8 cellular contexts compared by ENCODE assay signal in the genomic region with DNA sequence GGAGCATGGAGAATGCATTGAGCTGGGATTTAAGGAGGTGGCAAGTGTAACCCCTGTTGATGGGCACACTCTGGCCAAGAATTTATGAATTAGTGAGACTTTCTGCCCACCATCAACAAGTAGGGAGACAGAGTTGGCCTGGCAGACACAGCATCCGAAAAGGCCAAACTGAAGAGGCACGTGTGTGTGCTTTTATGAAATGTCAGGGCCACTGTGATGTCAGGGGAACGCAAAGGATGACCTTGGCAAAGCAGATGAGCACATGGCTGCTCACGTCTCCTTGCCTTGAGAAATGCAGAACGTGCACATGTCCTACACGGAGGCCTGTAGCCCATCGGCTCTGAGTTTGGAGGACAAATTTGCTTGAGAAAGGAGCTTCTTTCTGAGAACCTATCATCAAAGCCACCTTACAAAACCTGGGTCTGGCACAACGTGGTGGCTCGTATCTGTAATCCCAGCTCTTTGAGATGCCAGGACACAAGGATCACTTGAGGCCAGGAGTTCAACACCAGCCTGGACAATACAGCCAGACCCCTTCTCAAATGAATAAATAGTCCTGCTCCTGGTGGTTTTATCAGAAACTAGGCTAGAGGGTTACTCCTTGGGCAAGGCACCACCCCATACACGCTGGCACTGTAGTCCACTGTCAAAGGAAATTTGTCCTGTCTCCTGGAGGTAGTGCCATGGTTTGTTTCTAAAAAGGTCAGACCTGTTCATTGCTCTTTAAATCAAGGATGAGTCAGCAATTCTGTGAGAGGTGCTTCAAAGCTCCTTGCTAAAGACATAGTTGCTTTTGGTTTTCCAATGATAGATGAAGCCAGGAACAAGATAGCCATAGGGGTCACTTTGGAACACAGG. TPM values are rescaled to one million over a fixed set of nuclear protein-coding genes. Genes with fewer than 3 reads are reported as not detected.
DNase-seq lines count a peak whose midpoint lies in the region; ATAC-seq and TF ChIP-seq lines count a peak whose summit lies in the region.

No MANE protein-coding gene starts in this region.

- H3K36me3 Mint-ChIP-seq in MCF 10A (ENCODE audit: insufficient read depth, unreplicated experiment) (peaks cover 7% of the 10 kb centered on the region), mesothelial cell of epicardium (peaks cover 2% of the 10 kb centered on the region), type B pancreatic cell (no peaks in the 10 kb centered on the region)

- BruUV-seq in MCF 10A (replicated peaks; lab: Mats Ljungman, UMichigan): no TSS peak

- CTCF ChIA-PET in MCF 10A (lab: Yijun Ruan, JAX): interaction anchor here (0.6 to 7.6 kb wide), 34 partner anchors 9 to 1378 kb away, joined by 3 to 104 read pairs (median 3); no protein-coding TSS in a partner anchor

- H3K27ac ChIP-seq in heart left ventricle: peak overlapping the region in 5 of 12 donors; percentile 82 to 91 (median 88)

- WGBS in heart left ventricle, 4 donors: 88 to 95% (median 92%) methylated on average over 9 to 10 of the region's 10 CpGs

- no peak for TF ChIP-seq POLR2A in heart left ventricle (IDR thresholded peaks at IDR 0.05)

- H3K27me3 ChIP-seq in heart left ventricle: no peaks in the 10 kb centered on the region

- H3K27ac Mint-ChIP-seq in MCF 10A (ENCODE audit: low read depth, unreplicated experiment): no peak overlapping the region
- peak overlapping the region; percentile 77 for H3K27ac Mint-ChIP-seq in mesothelial cell of epicardium
- H3K27ac Mint-ChIP-seq in type B pancreatic cell: peak overlapping the region; percentile 7

- H3K4me3 Mint-ChIP-seq in MCF 10A (ENCODE audit: unreplicated experiment) (peak overlapping the region; percentile 89), mesothelial cell of epicardium (peak overlapping the region; percentile 79), type B pancreatic cell (peak overlapping the region; percentile 90)

- peak overlapping the region in 9 of 12 donors; percentile 64 to 96 (median 90) for H3K4me3 ChIP-seq in heart left ventricle

- H3K4me1 ChIP-seq in heart left ventricle: peaks cover 0 to 42% (median 25%) of the 10 kb centered on the region in 12 donors

- H3K36me3 ChIP-seq in heart left ventricle: peaks cover 0 to 18% (median 0%) of the 10 kb centered on the region in 9 donors

- H3K4me1 Mint-ChIP-seq in MCF 10A (ENCODE audit: insufficient read depth, unreplicated experiment) (no peaks in the 10 kb centered on the region), mesothelial cell of epicardium (peaks cover 37% of the 10 kb centered on the region), type B pancreatic cell (ENCODE audit: unreplicated experiment) (peaks cover 38% of the 10 kb centered on the region)

- ATAC-seq in heart left ventricle (no peak), left ventricle myocardium superior (no peak)

- POLR2A ChIA-PET in MCF 10A (lab: Yijun Ruan, JAX): interaction anchor here (0.6 to 6.0 kb wide), 8 partner anchors 13 to 126 kb away, joined by 3 to 74 read pairs (median 4); no protein-coding TSS in a partner anchor

- no peaks in the 10 kb centered on the region for H3K9me3 ChIP-seq in heart left ventricle

- no peak for TF ChIP-seq CTCF in heart left ventricle (IDR thresholded peaks at IDR 0.05)
- no peak for TF ChIP-seq CTCF in MCF 10A (IDR thresholded peaks at IDR 0.05; ENCODE audit: unreplicated experiment)
- TF ChIP-seq CTCF in mesothelial cell of epicardium (IDR thresholded peaks at IDR 0.05; ENCODE audit: unreplicated experiment): no peak
- TF ChIP-seq CTCF in type B pancreatic cell (conservative IDR thresholded peaks at IDR 0.05): no peak

- H3K9me3 Mint-ChIP-seq in MCF 10A (ENCODE audit: unreplicated experiment) (no peaks in the 10 kb centered on the region), mesothelial cell of epicardium (no peaks in the 10 kb centered on the region), type B pancreatic cell (no peaks in the 10 kb centered on the region)

- H3K27me3 Mint-ChIP-seq in MCF 10A (ENCODE audit: insufficient read depth, unreplicated experiment) (no peaks in the 10 kb centered on the region), mesothelial cell of epicardium (ENCODE audit: low read depth) (no peaks in the 10 kb centered on the region), type B pancreatic cell (peaks cover 2% of the 10 kb centered on the region)

- intact Hi-C loops in heart left ventricle (cut with DNase I): loop anchor here in 8 of 10 donors (2.0 to 5.0 kb wide), 6 partner anchors 41 to 66 kb away; no protein-coding TSS in a partner anchor
- intact Hi-C loops in left ventricle myocardium superior (cut with micrococcal nuclease): loop anchor here (5.0 kb wide), 1 partner anchor 66 kb away; no protein-coding TSS in a partner anchor
- intact Hi-C loops in MCF 10A (cut with micrococcal nuclease): no loop called here

- DNase-seq in heart left ventricle (no peak), left ventricle myocardium superior (no peak), MCF 10A (ENCODE audit: unreplicated experiment) (no peak), mesothelial cell of epicardium (ENCODE audit: low spot score in 2 of 2, unreplicated experiment in 2 of 2) (no peak), type B pancreatic cell (ENCODE audit: extremely low spot score, unreplicated experiment) (no peak), HuH-7 (ENCODE audit: low spot score) (no peak), cerebellum (ENCODE audit: low spot score) (no peak), HT-29 (ENCODE audit: low spot score) (no peak)

RNA-seq across cellular contexts. Expression of gene SH3BP5, which starts 0.9 kb away (rescaled TPM):
- total RNA-seq in heart left ventricle: 10 to 100 TPM in 5 of 9 donors, 1 to 10 TPM in 4; 4.9 to 28.6 (median 11.7) TPM
- 1 to 10 TPM; 5.2 to 8.7 TPM for polyA plus RNA-seq in heart left ventricle
- 9.7 TPM for total RNA-seq in left ventricle myocardium superior
- 8.4 and 8.8 TPM in 2 replicates for total RNA-seq in MCF 10A (2022)
- total RNA-seq in mesothelial cell of epicardium: 78.7 to 88.6 TPM (median 80.5 TPM) in 3 replicates
- 31.2 and 33.4 TPM in 2 replicates for total RNA-seq in type B pancreatic cell (ENCODE audit: low replicate concordance)
- total RNA-seq in cerebellum: 58.1 TPM
- total RNA-seq in HT-29 (2014; rRNA removed; shearing (Covaris generic)): 0.99 and 1.5 TPM in 2 replicates
